ENCODE assay signal across 1 cellular context in genomic region chr5:143023447-143024096, GRCh38.
TF ChIP-seq lines count a peak whose summit lies in the region.

No MANE protein-coding gene starts in this region.

TF ChIP-seq in GM12878, 131 proteins besides CTCF, POLR2A, EP300 and RAD21 (continued from another document):
- TF ChIP-seq CHD1 (IDR thresholded peaks at IDR 0.05; ENCODE audit: low read depth, low read length) = peak; percentile 53; the same call in 1 of the 2 replicates
- TF ChIP-seq POLR2AphosphoS2 (IDR thresholded peaks at IDR 0.05; ENCODE audit: low read depth, low read length) = no peak
- peak; percentile 93 for TF ChIP-seq RELB (IDR thresholded peaks at IDR 0.05; ENCODE audit: low read depth)
- TF ChIP-seq RB1 (IDR thresholded peaks at IDR 0.05; ENCODE audit: borderline replicate concordance) = no peak
- no peak for TF ChIP-seq KAT2A (conservative IDR thresholded peaks at IDR 0.05; ENCODE audit: control insufficient read depth, low read depth, low read length)
- no peak for TF ChIP-seq CBX5 (IDR thresholded peaks at IDR 0.05; ENCODE audit: low read depth)
- TF ChIP-seq HSF1 (IDR thresholded peaks at IDR 0.05; ENCODE audit: low read depth, low read length) = no peak
- peak; percentile 74 for TF ChIP-seq ATF7 (IDR thresholded peaks at IDR 0.05; ENCODE audit: low read depth)
- no peak for TF ChIP-seq ZNF24 (IDR thresholded peaks at IDR 0.05)
- TF ChIP-seq SRF (IDR thresholded peaks at IDR 0.05; ENCODE audit: low read depth in 2 of 2, low read length in 2 of 2) = no peak
- peak; percentile 87; the same call in 1 of the 2 replicates for TF ChIP-seq FOXM1 (IDR thresholded peaks at IDR 0.05; ENCODE audit: low read depth, low read length)
- TF ChIP-seq SMC3 (IDR thresholded peaks at IDR 0.05; ENCODE audit: borderline replicate concordance, low read length) = no peak
- no peak for TF ChIP-seq REST (IDR thresholded peaks at IDR 0.05; ENCODE audit: low read depth, low read length)
- no peak for TF ChIP-seq POLR2AphosphoS5 (IDR thresholded peaks at IDR 0.05; ENCODE audit: low read length)
- no peak for TF ChIP-seq PRDM15 (CRISPR knock-in tag; IDR thresholded peaks at IDR 0.05)
- no peak for TF ChIP-seq USF1 (IDR thresholded peaks at IDR 0.05; ENCODE audit: borderline replicate concordance, extremely low read length, insufficient read depth, low read depth, low read length)
- TF ChIP-seq ATF2 (IDR thresholded peaks at IDR 0.05; ENCODE audit: low read length) = peak; percentile 71; the same call in 1 of the 2 replicates
- no peak for TF ChIP-seq SREBF1 (IDR thresholded peaks at IDR 0.05; ENCODE audit: low read length)
- TF ChIP-seq SMARCA5 (IDR thresholded peaks at IDR 0.05) = peak; percentile 76; the same call in 1 of the 2 replicates
- no peak for TF ChIP-seq NR2C2 (IDR thresholded peaks at IDR 0.05; ENCODE audit: borderline replicate concordance, control insufficient read depth, insufficient read length, low read depth)
- TF ChIP-seq E2F4 (IDR thresholded peaks at IDR 0.05; ENCODE audit: low read depth, low read length) = no peak
- no peak for TF ChIP-seq FOS (IDR thresholded peaks at IDR 0.05; ENCODE audit: borderline replicate concordance, extremely low read depth, insufficient read length)
- peak; percentile 93 for TF ChIP-seq MLLT1 (IDR thresholded peaks at IDR 0.05)
- 0 out of 2 replicates have a peak, but pooled peaks have one; percentile 45 for TF ChIP-seq TCF3 (IDR thresholded peaks at IDR 0.05; ENCODE audit: borderline replicate concordance, insufficient read depth, low read depth, low read length)
- no peak; the same call in 1 of the 2 replicates for TF ChIP-seq MTA3 (IDR thresholded peaks at IDR 0.05; ENCODE audit: borderline replicate concordance, low read length)
- TF ChIP-seq NFIC (IDR thresholded peaks at IDR 0.05; ENCODE audit: low read depth, low read length) = peak; percentile 84
- no peak for TF ChIP-seq CUX1 (IDR thresholded peaks at IDR 0.05; ENCODE audit: insufficient replicate concordance, low read depth, low read length)
- peak; percentile 87; the same call in 2 of the 3 replicates for TF ChIP-seq POU2F2 (IDR thresholded peaks at IDR 0.05; ENCODE audit: borderline replicate concordance, low read depth, low read length)
- TF ChIP-seq BCL3 (IDR thresholded peaks at IDR 0.05; ENCODE audit: borderline replicate concordance, insufficient read depth, low read depth, low read length, poor library complexity, severe bottlenecking) = peak; percentile 72
- TF ChIP-seq TBL1XR1 (IDR thresholded peaks at IDR 0.05; ENCODE audit: low read depth, low read length) = peak; percentile 87
- peak; percentile 76 for TF ChIP-seq MEF2B (IDR thresholded peaks at IDR 0.05; ENCODE audit: partially characterized antibody, poor library complexity, severe bottlenecking)
- TF ChIP-seq TCF7 (IDR thresholded peaks at IDR 0.05; ENCODE audit: borderline replicate concordance) = peak; percentile 74; the same call in 1 of the 2 replicates
- no peak for TF ChIP-seq TARDBP (IDR thresholded peaks at IDR 0.05; ENCODE audit: borderline replicate concordance)
